Comparison of ENCODE assay signal across 8 cellular contexts in genomic region chr17:29116652-29117439, GRCh38.
DNase-seq lines count a peak whose midpoint lies in the region; ATAC-seq and TF ChIP-seq lines count a peak whose summit lies in the region.

No MANE protein-coding gene starts in this region.

- H3K9me3 ChIP-seq in RWPE2 (ENCODE audit: severe bottlenecking) = no peaks in the 10 kb centered on the region
- H3K9me3 ChIP-seq in neutrophil = no peaks in the 10 kb centered on the region
- no peaks in the 10 kb centered on the region for H3K9me3 ChIP-seq in thoracic aorta

- ATAC-seq in RWPE2 (ENCODE audit: low read depth) (peak; percentile 24; the same call in 1 of the 3 replicates), thoracic aorta (ENCODE audit: insufficient number of reproducible peaks, low FRiP score, low read depth) (no peak), HG02588 (IDR thresholded peaks at IDR 0.05; ENCODE audit: unreplicated experiment) (no peak)

- H3K27ac ChIP-seq in RWPE2 (ENCODE audit: poor library complexity, severe bottlenecking) (no peak overlapping the region), neutrophil (peak overlapping the region; percentile 75), thoracic aorta (no peak overlapping the region)

- DNase-seq in COLO668 (lab: John Stamatoyannopoulos, UW; ENCODE audit: unreplicated experiment) = peak; percentile 46
- DNase-seq in HuH-7 (ENCODE audit: low spot score) = peak; percentile 90
- DNase-seq in RWPE2 (ENCODE audit: low spot score) = no peak
- peak; percentile 74 for DNase-seq in activated T-helper 9 cell treated with anti-CD3 and anti-CD28 coated beads, Interleukin-2, amount 50 U/mL, for 16 hours (ENCODE audit: low read depth)
- peak in 1 of 2 donors; percentile 74 for DNase-seq in foreskin fibroblast
- DNase-seq in thoracic aorta (ENCODE audit: low spot score) = no peak

- no peak overlapping the region for H3K4me3 ChIP-seq in RWPE2 (ENCODE audit: severe bottlenecking)
- H3K4me3 ChIP-seq in foreskin fibroblast (ENCODE audit: low read depth in 1 of 2, low read length in 2 of 2) = no peak overlapping the region
- H3K4me3 ChIP-seq in neutrophil (ENCODE audit: low read depth in 1 of 2, low read length in 1 of 2) = peak overlapping the region in 1 of 2 experiments; percentile 4
- no peak overlapping the region for H3K4me3 ChIP-seq in thoracic aorta

- H3K36me3 ChIP-seq in RWPE2 (ENCODE audit: low read depth) (peaks cover 33% of the 10 kb centered on the region), neutrophil (peaks cover 86% of the 10 kb centered on the region), thoracic aorta (peaks cover 57% of the 10 kb centered on the region)

- no peaks in the 10 kb centered on the region for H3K27me3 ChIP-seq in RWPE2 (ENCODE audit: insufficient read depth, poor library complexity, severe bottlenecking)
- H3K27me3 ChIP-seq in neutrophil = no peaks in the 10 kb centered on the region
- no peaks in the 10 kb centered on the region for H3K27me3 ChIP-seq in thoracic aorta (replicated peaks; ENCODE audit: insufficient read depth)

- TF ChIP-seq CTCF in RWPE2 (IDR thresholded peaks at IDR 0.05; ENCODE audit: poor library complexity, severe bottlenecking) (peak; percentile 84), foreskin fibroblast (IDR thresholded peaks at IDR 0.05; ENCODE audit: low read depth, low read length) (peak; percentile 86), neutrophil (IDR thresholded peaks at IDR 0.05) (peak; percentile 94), thoracic aorta (IDR thresholded peaks at IDR 0.05) (peak; percentile 90)

- H3K4me1 ChIP-seq in RWPE2 (ENCODE audit: insufficient read depth, poor library complexity, severe bottlenecking) (no peaks in the 10 kb centered on the region), neutrophil (ENCODE audit: control insufficient read depth in 1 of 2, insufficient read depth in 1 of 2, low read depth in 1 of 2, low read length in 1 of 2) (peaks cover 17 to 21% of the 10 kb centered on the region in 2 experiments), thoracic aorta (ENCODE audit: control insufficient read depth in 1 of 2, low read depth in 2 of 2) (peaks cover 0 to 15% of the 10 kb centered on the region in 2 donors)

Comparison
In these comparisons a context has a peak if more than half of its experiments do, and no peak if none do; other contexts are left out.
1. DNase-seq: peak in COLO668 (single experiment), HuH-7 (single experiment) and activated T-helper 9 cell treated with anti-CD3 and anti-CD28 coated beads, Interleukin-2, amount 50 U/mL, for 16 hours (single experiment); none in RWPE2 (single experiment) and thoracic aorta (single experiment).
2. Peak in every context shown above with its lines, with median percentiles within 50 percentile points of each other: CTCF ChIP-seq.